In the genomic region with DNA sequence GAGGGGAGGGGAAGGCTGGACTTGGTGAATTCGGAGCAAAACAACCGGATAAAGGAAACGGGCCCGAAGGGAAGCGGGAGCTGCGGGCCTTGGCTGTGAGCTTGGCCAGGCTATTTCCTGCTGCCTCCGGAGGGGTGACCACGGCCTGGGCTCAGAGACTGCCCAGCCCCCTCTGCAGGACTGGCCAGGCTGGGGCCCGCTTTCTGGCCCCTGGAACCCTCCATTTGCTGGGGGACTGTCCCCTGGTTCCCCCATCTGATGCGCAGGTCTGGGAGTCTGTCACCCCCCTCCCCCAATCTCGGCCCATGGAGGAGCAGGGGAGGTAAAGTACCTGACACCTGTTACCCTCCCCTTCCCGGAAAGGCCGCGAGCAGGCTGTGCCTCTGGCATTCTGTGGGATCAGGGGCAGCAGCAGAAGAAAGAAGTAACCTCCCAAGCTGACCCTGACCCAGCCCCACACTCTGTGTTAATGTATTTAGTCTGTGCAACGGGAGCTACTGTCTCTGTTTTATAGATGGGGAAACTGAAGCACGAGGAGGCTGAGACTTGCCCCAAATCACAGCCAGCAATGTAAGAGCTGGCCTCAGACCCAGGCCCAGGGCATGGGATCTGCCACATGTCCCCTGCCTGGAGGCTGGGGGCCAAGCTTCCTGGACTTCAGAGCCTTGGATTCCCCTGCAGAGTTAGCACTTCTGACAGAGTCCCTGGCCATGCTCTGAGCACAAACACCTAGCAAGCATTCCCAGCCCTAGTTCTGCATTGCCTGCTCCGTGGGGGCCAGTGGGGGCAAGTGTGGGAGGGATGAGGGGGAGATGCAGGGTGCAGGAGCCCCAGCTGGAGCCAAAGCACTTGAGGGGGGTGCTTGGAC, we compare ENCODE assay signal across 8 cellular contexts. TPM values are rescaled to one million over a fixed set of nuclear protein-coding genes. Genes with fewer than 3 reads are reported as not detected.
DNase-seq lines count a peak whose midpoint lies in the region; ATAC-seq, FAIRE-seq and TF ChIP-seq lines count a peak whose summit lies in the region.

No MANE protein-coding gene starts in this region.

- peaks cover 11% of the 10 kb centered on the region for H3K36me3 ChIP-seq in SJSA1

- TF ChIP-seq CTCF in glutamatergic neuron (IDR thresholded peaks at IDR 0.05; ENCODE audit: partially characterized antibody, unreplicated experiment) = no peak

- no peaks in the 10 kb centered on the region for H3K36me3 Mint-ChIP-seq in glutamatergic neuron (ENCODE audit: unreplicated experiment)

- peak overlapping the region; percentile 28 for H3K27ac Mint-ChIP-seq in glutamatergic neuron (ENCODE audit: unreplicated experiment)

- intact Hi-C loops in sciatic nerve (cut with DNase I) = loop anchor here (5.0 kb wide), 1 partner anchor 78 kb away; no protein-coding TSS in a partner anchor

- H3K27me3 Mint-ChIP-seq in glutamatergic neuron (ENCODE audit: unreplicated experiment) = peaks cover 17% of the 10 kb centered on the region

- TF ChIP-seq POLR2A in GM12891 (IDR thresholded peaks at IDR 0.05; ENCODE audit: low read depth, low read length) = peak; percentile 63; the same call in 1 of the 2 replicates

- peaks cover 29% of the 10 kb centered on the region for H3K4me1 ChIP-seq in SJSA1 (replicated peaks)

- H3K9me3 ChIP-seq in SJSA1 (replicated peaks) = no peaks in the 10 kb centered on the region

- H3K27me3 ChIP-seq in SJSA1 (replicated peaks) = peaks cover 12% of the 10 kb centered on the region; the same call in 1 of the 2 replicates

- peaks cover 11% of the 10 kb centered on the region for H3K9me3 Mint-ChIP-seq in glutamatergic neuron (ENCODE audit: unreplicated experiment)

- FAIRE-seq in GM12891 (lab: Jason Lieb, UNC) = no peak

- H3K4me3 ChIP-seq in SJSA1 = peak overlapping the region; percentile 38

- no peak overlapping the region for H3K4me3 Mint-ChIP-seq in glutamatergic neuron (ENCODE audit: unreplicated experiment)

- peaks cover 24% of the 10 kb centered on the region for H3K4me1 Mint-ChIP-seq in glutamatergic neuron (ENCODE audit: low read depth, unreplicated experiment)

- peak; percentile 25 for ATAC-seq in sciatic nerve
- ATAC-seq in GM21526 (IDR thresholded peaks at IDR 0.05; ENCODE audit: low FRiP score, unreplicated experiment) = no peak
- no peak for ATAC-seq in HG02798 (IDR thresholded peaks at IDR 0.05; ENCODE audit: poor library complexity, unreplicated experiment)

- H3K27ac ChIP-seq in SJSA1 = no peak overlapping the region

- DNase-seq in GM12891 (ENCODE audit: insufficient read length, low spot score) (no peak), SJSA1 (ENCODE audit: low read depth in 1 of 2, low spot score in 2 of 2) (no peak), glutamatergic neuron (no peak), sciatic nerve (ENCODE audit: low spot score) (no peak), cortex of kidney (lab: John Stamatoyannopoulos, UW) (no peak), SW 1271 (lab: John Stamatoyannopoulos, UW) (no peak)

TF ChIP-seq in GM12891, 5 proteins besides CTCF, POLR2A, EP300 and RAD21:
- peak; percentile 34; the same call in 1 of the 2 replicates for TF ChIP-seq POU2F2 (IDR thresholded peaks at IDR 0.05; ENCODE audit: low read depth, low read length)
- TF ChIP-seq PAX5 (IDR thresholded peaks at IDR 0.05; ENCODE audit: insufficient read depth, low read length, severe bottlenecking) = no peak
- no peak for TF ChIP-seq SPI1 (IDR thresholded peaks at IDR 0.05; ENCODE audit: low read depth, low read length)
- TF ChIP-seq TAF1 (IDR thresholded peaks at IDR 0.05; ENCODE audit: low read depth, low read length) = no peak
- TF ChIP-seq POLR2AphosphoS5 (IDR thresholded peaks at IDR 0.05; ENCODE audit: low read depth, low read length) = no peak

RNA-seq across cellular contexts. Expression of a gene that starts 3.5 kb away (rescaled TPM):
- polyA plus RNA-seq in GM12891 (2012; ENCODE audit: low read depth, missing spikeins) = 51.3 TPM
- total RNA-seq in SJSA1 (2014; rRNA removed; shearing (Covaris generic)) = 0.24 and 0.94 TPM in 2 replicates
- total RNA-seq in glutamatergic neuron (ENCODE audit: unreplicated experiment) (3.9 TPM), sciatic nerve (2.1 TPM)

RNA-seq across cellular contexts. Expression of a gene that starts 9.9 kb away (rescaled TPM):
- polyA plus RNA-seq in GM12891 (2012; ENCODE audit: low read depth, missing spikeins) = 0.13 TPM
- total RNA-seq in SJSA1 (2014; rRNA removed; shearing (Covaris generic)) = 61.7 and 70.0 TPM in 2 replicates
- total RNA-seq in glutamatergic neuron (ENCODE audit: unreplicated experiment) (0.66 TPM), sciatic nerve (134 TPM)

RNA-seq across cellular contexts. Expression of a gene that starts 23.5 kb away (rescaled TPM):
- 34.5 TPM for polyA plus RNA-seq in GM12891 (2012; ENCODE audit: low read depth, missing spikeins)
- total RNA-seq in SJSA1 (2014; rRNA removed; shearing (Covaris generic)) = 120 and 139 TPM in 2 replicates
- total RNA-seq in glutamatergic neuron (ENCODE audit: unreplicated experiment) = 102 TPM
- 81.2 TPM for total RNA-seq in sciatic nerve

RNA-seq across cellular contexts. Expression of a gene that starts 39.8 kb away (rescaled TPM):
- polyA plus RNA-seq in GM12891 (2012; ENCODE audit: low read depth, missing spikeins) = 27.9 TPM
- 18.5 and 21.3 TPM in 2 replicates for total RNA-seq in SJSA1 (2014; rRNA removed; shearing (Covaris generic))
- total RNA-seq in glutamatergic neuron (ENCODE audit: unreplicated experiment) = 4.4 TPM
- total RNA-seq in sciatic nerve = 10.8 TPM

RNA-seq across cellular contexts. Expression of a gene that starts 40.4 kb away (rescaled TPM):
- 0.68 TPM for polyA plus RNA-seq in GM12891 (2012; ENCODE audit: low read depth, missing spikeins)
- 0.09 and 0.16 TPM in 2 replicates for total RNA-seq in SJSA1 (2014; rRNA removed; shearing (Covaris generic))
- total RNA-seq in glutamatergic neuron (ENCODE audit: unreplicated experiment) (2.9 TPM), sciatic nerve (1.0 TPM)

Comparison
In these comparisons a context has a peak if more than half of its experiments do, and no peak if none do; other contexts are left out.
1. RNA of a gene that starts 9.9 kb away (total RNA-seq): 134 TPM in sciatic nerve (single experiment) and 61.7 to 70.0 TPM in SJSA1; 0.66 TPM in glutamatergic neuron (single experiment); every median in the first group is over 10 times any median in the second.